Comparison of ENCODE assay signal across 9 cellular contexts in the genomic region with DNA sequence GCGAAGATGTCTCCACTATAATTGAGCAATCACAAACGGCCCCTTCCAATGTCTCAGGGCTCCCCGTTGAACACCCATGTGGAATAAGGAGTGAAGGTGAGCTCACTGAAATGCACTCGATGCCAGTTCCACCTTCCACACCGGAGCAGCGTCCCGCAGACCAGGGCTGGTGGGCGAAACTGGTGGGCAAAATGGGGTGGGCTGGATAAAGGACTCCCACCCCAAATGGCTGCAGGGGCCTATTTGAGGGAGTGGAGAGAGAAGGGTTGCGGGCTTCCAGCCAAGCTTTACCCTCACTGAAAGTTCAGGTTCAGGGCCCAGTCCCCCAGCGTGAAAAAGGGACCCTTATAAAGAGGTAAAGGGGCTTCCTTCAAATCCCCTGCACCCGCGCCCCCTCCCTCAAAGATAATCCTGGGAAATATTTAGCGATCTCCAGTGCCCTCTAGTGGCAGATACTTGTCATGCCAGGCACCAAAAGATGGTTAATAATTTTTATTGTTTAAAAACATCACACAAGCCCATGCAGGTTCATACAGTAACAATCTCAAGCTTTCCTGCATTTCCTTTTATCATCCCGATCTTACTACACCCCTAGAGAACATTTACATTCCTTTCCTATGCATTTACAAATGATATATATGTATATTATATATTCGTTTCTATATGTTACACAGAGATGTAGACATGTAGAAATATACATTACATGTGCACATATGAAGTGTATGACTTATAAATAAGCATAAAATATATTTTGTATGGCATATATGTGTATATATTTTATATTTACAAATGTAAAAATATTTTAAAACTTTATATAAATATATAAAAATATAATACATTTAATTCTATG. TPM values are rescaled to one million over a fixed set of nuclear protein-coding genes. Genes with fewer than 3 reads are reported as not detected.
A peak's percentile ranks its signal among the peaks of the same experiment; 100 is the strongest.
DNase-seq lines count a peak whose midpoint lies in the region; ATAC-seq and TF ChIP-seq lines count a peak whose summit lies in the region.
"Had no signal": no experiment of that assay in that cellular context is flagged by ENCODE, and none has a peak within 500 bp of the region (broad histone marks: within the 10 kb centered on the region; RNA-seq: fewer than 3 reads in every experiment).

No MANE protein-coding gene starts in this region.

- POLR2A ChIA-PET in HEK293 (lab: Yijun Ruan, JAX), result no interaction called here

- intact Hi-C loops in thyroid gland (cut with DNase I), result no loop called here

- peak; percentile 50 for TF ChIP-seq CTCF in HEK293 (tag by site-specific recombination; IDR thresholded peaks at IDR 0.05)
- TF ChIP-seq CTCF in WI38 (IDR thresholded peaks at IDR 0.05; ENCODE audit: low read depth, low read length), result peak; percentile 75
- peak; percentile 49 to 96 (median 74) for TF ChIP-seq CTCF in thyroid gland (IDR thresholded peaks at IDR 0.05)

- CTCF ChIA-PET in HEK293 (lab: Yijun Ruan, JAX), result interaction anchor here (0.5 to 5.0 kb wide), 38 partner anchors 9 to 1057 kb away, joined by 3 to 32 read pairs (median 4); no protein-coding TSS in a partner anchor

- ATAC-seq in HG03521 (IDR thresholded peaks at IDR 0.05; ENCODE audit: unreplicated experiment), result no peak

- H3K36me3 ChIP-seq in HEK293 (ENCODE audit: control insufficient read depth in 2 of 2, insufficient read depth in 1 of 2, low read length in 2 of 2) (no peaks in the 10 kb centered on the region), thyroid gland (no peaks in the 10 kb centered on the region)

- H3K27me3 ChIP-seq in thyroid gland, result no peaks in the 10 kb centered on the region

- TF ChIP-seq POLR2A in thyroid gland (IDR thresholded peaks at IDR 0.05), result no peak

- H3K27ac ChIP-seq in HEK293 (ENCODE audit: extremely low read depth, low read depth, low read length) (no peak overlapping the region), thyroid gland (no peak overlapping the region)

- WGBS in thyroid gland, 2 donors, result 32 to 33% methylated on average over 14 to 15 of the region's 15 CpGs

- H3K4me3 ChIP-seq in HEK293 (ENCODE audit: low read depth, low read length) (no peak overlapping the region), WI38 (ENCODE audit: low read depth, low read length) (no peak overlapping the region), thyroid gland (replicated peaks in 1 of 3) (no peak overlapping the region)

- H3K4me1 ChIP-seq in HEK293 (ENCODE audit: control insufficient read depth, insufficient read depth, low read length) (no peaks in the 10 kb centered on the region), thyroid gland (no peaks in the 10 kb centered on the region)

- H3K9me3 ChIP-seq in HEK293 (ENCODE audit: control insufficient read depth, insufficient read depth, low read depth, low read length) (no peaks in the 10 kb centered on the region), thyroid gland (no peaks in the 10 kb centered on the region)

- peak; percentile 49 for DNase-seq in NCI-H1092 treated with DMSO at 0.1 percent for 48 hours (lab: John Stamatoyannopoulos, UW)
- DNase-seq in NCI-H1092 (lab: John Stamatoyannopoulos, UW), result no peak
- peak; percentile 21 for DNase-seq in hepatic stellate cell (ENCODE audit: low spot score)
- peak in 1 of 2 donors; percentile 15 for DNase-seq in thyroid gland
- DNase-seq in COLO668 (lab: John Stamatoyannopoulos, UW; ENCODE audit: unreplicated experiment), result no peak

TF ChIP-seq in HEK293, 187 proteins besides CTCF, POLR2A, EP300 and RAD21:
- TF ChIP-seq ZNF266 (tag by site-specific recombination; IDR thresholded peaks at IDR 0.05; ENCODE audit: low read depth) (no peak), ZFHX2 (tag by site-specific recombination; conservative IDR thresholded peaks at IDR 0.05) (0 out of 2 replicates have a peak, but pooled peaks have one; percentile 17), PATZ1 (tag by site-specific recombination; IDR thresholded peaks at IDR 0.05) (peak; percentile 39), ZNF654 (tag by site-specific recombination; IDR thresholded peaks at IDR 0.05; ENCODE audit: low read depth) (peak; percentile 86), ZFP37 (tag by site-specific recombination; IDR thresholded peaks at IDR 0.05) (no peak), ZNF146 (tag by site-specific recombination; IDR thresholded peaks at IDR 0.05) (no peak)

RNA-seq across cellular contexts. Expression of gene NKX2-2, which starts 58.2 kb away (rescaled TPM):
- total RNA-seq in thyroid gland, result under 1 TPM in 1 of 4 donors, not detected in 3; 0.42 TPM
- total RNA-seq: CD4-positive, alpha-beta memory T cell had no signal

Comparison
In these comparisons a context has a peak if more than half of its experiments do, and no peak if none do; other contexts are left out.
1. DNase-seq: peak in NCI-H1092 treated with DMSO at 0.1 percent for 48 hours (single experiment) and hepatic stellate cell (single experiment); none in NCI-H1092 (single experiment) and COLO668 (single experiment).
2. Peak in every context shown above with its lines, with median percentiles within 50 percentile points of each other: CTCF ChIP-seq.